In genomic region chr6:37207903-37208456, GRCh38 we compare ENCODE assay signal across 9 cellular contexts.
DNase-seq lines count a peak whose midpoint lies in the region; ATAC-seq and TF ChIP-seq lines count a peak whose summit lies in the region.
"Had no signal": no experiment of that assay in that cellular context is flagged by ENCODE, and none has a peak within 500 bp of the region (broad histone marks: within the 10 kb centered on the region; RNA-seq: fewer than 3 reads in every experiment).

No MANE protein-coding gene starts in this region.

- DNase-seq in D341Med (ENCODE audit: low spot score) (peak; percentile 82), NCI-H2227 (lab: John Stamatoyannopoulos, UW; ENCODE audit: unreplicated experiment) (peak; percentile 67), brain microvascular endothelial cell (peak; percentile 83), inferior parietal cortex (ENCODE audit: extremely low spot score) (peak; percentile 75)
- peak; percentile 78 to 83 for DNase-seq in stimulated activated CD4-positive, alpha-beta T cell treated with anti-CD3 and anti-CD28 coated beads, Interleukin-1b, Interleukin-23, amount 100 ng/mL, for 1 hour (ENCODE audit: low read depth in 2 of 2)

- in situ Hi-C loops in brain microvascular endothelial cell (cut with HindIII; ENCODE audit: low pct_ligation_motif_present, low sequenced_read_pairs) = no loop called here

- H3K27ac ChIP-seq in VCaP (no peak overlapping the region), brain microvascular endothelial cell (no peak overlapping the region)
- H3K27ac ChIP-seq: SK-N-MC had no signal

- H3K36me3 ChIP-seq in brain microvascular endothelial cell (replicated peaks) = no peaks in the 10 kb centered on the region

- peak; percentile 80 for ATAC-seq in HG02571 (IDR thresholded peaks at IDR 0.05; ENCODE audit: unreplicated experiment)
- no peak for ATAC-seq in GM21367 (IDR thresholded peaks at IDR 0.05; ENCODE audit: unreplicated experiment)

- H3K27me3 ChIP-seq in brain microvascular endothelial cell (replicated peaks) = no peaks in the 10 kb centered on the region

- no peak overlapping the region for H3K4me3 ChIP-seq in brain microvascular endothelial cell (ENCODE audit: low read depth, low read length)
- H3K4me3 ChIP-seq: SK-N-MC had no signal

- TF ChIP-seq CTCF in VCaP (conservative IDR thresholded peaks at IDR 0.05) (peak; percentile 77), brain microvascular endothelial cell (IDR thresholded peaks at IDR 0.05; ENCODE audit: low read depth, low read length, missing control alignments) (peak; percentile 93)
